In genomic region chr14:52220924-52221802, GRCh38 we compare ENCODE assay signal across 13 cellular contexts. TPM values are rescaled to one million over a fixed set of nuclear protein-coding genes. Genes with fewer than 3 reads are reported as not detected.
DNase-seq lines count a peak whose midpoint lies in the region; ATAC-seq and TF ChIP-seq lines count a peak whose summit lies in the region.
"Had no signal": no experiment of that assay in that cellular context is flagged by ENCODE, and none has a peak within 500 bp of the region (broad histone marks: within the 10 kb centered on the region; RNA-seq: fewer than 3 reads in every experiment).

No MANE protein-coding gene starts in this region.

- ATAC-seq in gastrocnemius medialis = no peak
- no peak for ATAC-seq in GM19328 (IDR thresholded peaks at IDR 0.05; ENCODE audit: unreplicated experiment)

- no peak overlapping the region for H2AFZ ChIP-seq in OCI-LY1 (ENCODE audit: low read length)

- no peaks in the 10 kb centered on the region for H3F3A ChIP-seq in OCI-LY1 (ENCODE audit: insufficient read depth, low read length)

- no peaks in the 10 kb centered on the region for H4K20me1 ChIP-seq in OCI-LY1 (ENCODE audit: insufficient read depth, low read length)

- intact Hi-C loops in gastrocnemius medialis (cut with DNase I; ENCODE audit: low total_unique reads) = no loop called here

- H3K4me1 ChIP-seq in OCI-LY1 (ENCODE audit: insufficient read depth, low read length, severe bottlenecking) (no peaks in the 10 kb centered on the region), gastrocnemius medialis (no peaks in the 10 kb centered on the region)
- peaks cover 5% of the 10 kb centered on the region for H3K4me1 ChIP-seq in effector memory CD4-positive, alpha-beta T cell (ENCODE audit: control insufficient read depth, insufficient read depth, low read length, poor library complexity, severe bottlenecking)
- H3K4me1 ChIP-seq: upper lobe of left lung had no signal

- H3K4me3 ChIP-seq in OCI-LY1 (ENCODE audit: low read depth, low read length, poor library complexity, severe bottlenecking) (no peak overlapping the region), gastrocnemius medialis (peak overlapping the region; percentile 17 to 37 (median 26)), H7 (ENCODE audit: insufficient read depth, low read depth, low read length) (no peak overlapping the region)
- H3K4me3 ChIP-seq in effector memory CD4-positive, alpha-beta T cell (ENCODE audit: insufficient read depth, low read depth, low read length, poor library complexity, severe bottlenecking) = peak overlapping the region; percentile 53
- H3K4me3 ChIP-seq: lung had no signal

- peak; percentile 12 for DNase-seq in NOMO-1 treated with DMSO at 0.1 percent for 48 hours (lab: John Stamatoyannopoulos, UW; ENCODE audit: unreplicated experiment)
- no peak for DNase-seq in NOMO-1 treated with dmso at 0.1 percent for 144 hours (lab: John Stamatoyannopoulos, UW; ENCODE audit: unreplicated experiment)
- DNase-seq in effector memory CD4-positive, alpha-beta T cell = no peak
- DNase-seq in gastrocnemius medialis = no peak
- DNase-seq in cortex of kidney (lab: John Stamatoyannopoulos, UW) = no peak
- no peak for DNase-seq in H7
- DNase-seq: 8988T, NCI-H1694 treated with DMSO at 0.1 percent for 48 hours, upper lobe of left lung had no signal

- H3K36me3 ChIP-seq in OCI-LY1 (ENCODE audit: insufficient read depth, low read length) = no peaks in the 10 kb centered on the region
- no peaks in the 10 kb centered on the region for H3K36me3 ChIP-seq in effector memory CD4-positive, alpha-beta T cell (ENCODE audit: control insufficient read depth, insufficient read depth, low read length)
- no peaks in the 10 kb centered on the region for H3K36me3 ChIP-seq in gastrocnemius medialis
- no peaks in the 10 kb centered on the region for H3K36me3 ChIP-seq in H7 (replicated peaks; ENCODE audit: control insufficient read depth, insufficient read depth, low read length)
- H3K36me3 ChIP-seq: upper lobe of left lung had no signal

- no peaks in the 10 kb centered on the region for H3K9me2 ChIP-seq in OCI-LY1 (ENCODE audit: low read depth, low read length)

- H3K27ac ChIP-seq in OCI-LY1 (ENCODE audit: low read depth, low read length, poor library complexity, severe bottlenecking) = no peak overlapping the region
- peak overlapping the region; percentile 21 for H3K27ac ChIP-seq in effector memory CD4-positive, alpha-beta T cell (ENCODE audit: insufficient read depth, low read length, poor library complexity, severe bottlenecking)
- H3K27ac ChIP-seq in gastrocnemius medialis = no peak overlapping the region
- H3K27ac ChIP-seq: upper lobe of left lung had no signal

- TF ChIP-seq POLR2A in gastrocnemius medialis (IDR thresholded peaks at IDR 0.05) = no peak

- TF ChIP-seq CTCF in OCI-LY1 (IDR thresholded peaks at IDR 0.05; ENCODE audit: low read length) (no peak), gastrocnemius medialis (IDR thresholded peaks at IDR 0.05 in 4 of 5, conservative IDR thresholded peaks at IDR 0.05 in 1 of 5) (no peak)

- in situ Hi-C loops in gastrocnemius medialis (cut with MboI; ENCODE audit: low sequenced_read_pairs in 4 of 4) = no loop called here

- no peaks in the 10 kb centered on the region for H3K9me3 ChIP-seq in OCI-LY1 (ENCODE audit: low read length)
- H3K9me3 ChIP-seq in effector memory CD4-positive, alpha-beta T cell (ENCODE audit: control insufficient read depth, low read length) = no peaks in the 10 kb centered on the region
- H3K9me3 ChIP-seq in gastrocnemius medialis = no peaks in the 10 kb centered on the region
- H3K9me3 ChIP-seq: upper lobe of left lung had no signal

- H3K79me2 ChIP-seq in OCI-LY1 (ENCODE audit: insufficient read depth, low read length) = no peaks in the 10 kb centered on the region

- H3K27me3 ChIP-seq in OCI-LY1 (ENCODE audit: insufficient read depth, low read length) (no peaks in the 10 kb centered on the region), gastrocnemius medialis (no peaks in the 10 kb centered on the region), H7 (ENCODE audit: control insufficient read depth, insufficient read depth, low read length) (no peaks in the 10 kb centered on the region)
- H3K27me3 ChIP-seq in effector memory CD4-positive, alpha-beta T cell (replicated peaks; ENCODE audit: control insufficient read depth, insufficient read depth, low read length, poor library complexity, severe bottlenecking) = no peaks in the 10 kb centered on the region
- H3K27me3 ChIP-seq: upper lobe of left lung had no signal

- H3K4me2 ChIP-seq in OCI-LY1 (ENCODE audit: low read length) = peak overlapping the region; percentile 35; the same call in 1 of the 2 replicates

- H3K9ac ChIP-seq in OCI-LY1 (ENCODE audit: low read length) = no peak overlapping the region

RNA-seq across cellular contexts. Expression of gene PTGDR, which starts 46.3 kb away (rescaled TPM):
- under 1 TPM in 2 of 4 donors, not detected in 2; 0.25 to 0.84 TPM for total RNA-seq in gastrocnemius medialis
- not detected in 2 replicates for total RNA-seq in H7 (2014; rRNA removed; shearing (Covaris generic))
- total RNA-seq: H4 had no signal

Comparison
In these comparisons a context has a peak if more than half of its experiments do, and no peak if none do; other contexts are left out.
1. H3K4me3 ChIP-seq: peak in effector memory CD4-positive, alpha-beta T cell (single experiment) and gastrocnemius medialis (4 of 4); none in OCI-LY1 (single experiment) and H7 (single experiment).